Comparison of ENCODE assay signal across 9 cellular contexts in the genomic region with DNA sequence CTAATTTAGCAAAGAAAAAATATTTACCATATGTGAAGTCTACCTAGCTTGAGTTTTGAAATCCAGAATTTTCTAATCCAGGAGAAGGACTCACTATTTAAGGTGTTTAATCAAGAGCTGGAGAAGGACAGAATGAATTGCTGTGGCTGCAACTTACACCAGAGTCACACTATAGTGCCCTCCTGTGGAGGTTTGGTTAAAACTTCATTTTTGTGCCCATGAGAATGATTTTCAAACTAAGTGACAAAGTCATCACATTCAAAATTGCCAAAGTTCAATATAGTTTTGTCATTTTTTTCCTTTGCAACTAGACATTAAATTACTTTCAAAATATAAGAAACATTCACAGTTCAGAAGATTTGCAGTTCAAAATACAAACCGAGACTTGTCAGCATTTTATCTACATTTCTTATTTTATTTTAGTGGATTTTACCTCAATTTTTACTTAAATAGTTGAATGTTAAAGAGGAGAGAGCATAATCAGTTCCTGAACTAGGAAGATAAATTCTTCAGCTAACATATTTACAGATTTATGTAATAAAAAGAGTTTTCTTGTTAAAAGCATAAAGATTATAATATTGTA.
DNase-seq lines count a peak whose midpoint lies in the region; ATAC-seq and TF ChIP-seq lines count a peak whose summit lies in the region.
"Had no signal": no experiment of that assay in that cellular context is flagged by ENCODE, and none has a peak within 500 bp of the region (broad histone marks: within the 10 kb centered on the region; RNA-seq: fewer than 3 reads in every experiment).

No MANE protein-coding gene starts in this region.

- no peaks in the 10 kb centered on the region for H3K9me3 Mint-ChIP-seq in stimulated activated naive CD8-positive, alpha-beta T cell treated with anti-CD3 and anti-CD28 coated beads, Interleukin-15, amount 100 ng/mL, for 72 hours
- H3K9me3 Mint-ChIP-seq: stimulated activated naive CD8-positive, alpha-beta T cell treated with anti-CD3 and anti-CD28 coated beads, Interleukin-15, Interleukin-2, amounts not matched to agents 100 ng/mL and 50 ng/mL, for 24 hours had no signal

- H3K4me3 Mint-ChIP-seq in stimulated activated naive CD8-positive, alpha-beta T cell treated with anti-CD3 and anti-CD28 coated beads, Interleukin-15, amount 100 ng/mL, for 72 hours, result no peak overlapping the region
- H3K4me3 Mint-ChIP-seq: stimulated activated naive CD8-positive, alpha-beta T cell treated with anti-CD3 and anti-CD28 coated beads, Interleukin-15, Interleukin-2, amounts not matched to agents 100 ng/mL and 50 ng/mL, for 24 hours had no signal

- no peaks in the 10 kb centered on the region for H3K27me3 ChIP-seq in WERI-Rb-1 (ENCODE audit: insufficient read depth, low read depth, severe bottlenecking)

- no peak for ATAC-seq in stimulated activated naive CD8-positive, alpha-beta T cell treated with anti-CD3 and anti-CD28 coated beads, Interleukin-15, Interleukin-2, amounts not matched to agents 100 U/mL and 50 U/mL, for 24 hours
- no peak for ATAC-seq in stimulated activated naive CD8-positive, alpha-beta T cell treated with anti-CD3 and anti-CD28 coated beads, Interleukin-15, amount 100 ng/mL, for 72 hours

- TF ChIP-seq CTCF in WERI-Rb-1 (IDR thresholded peaks at IDR 0.05; ENCODE audit: low read depth, low read length), result peak; percentile 52

- no peak overlapping the region for H3K4me3 ChIP-seq in WERI-Rb-1 (ENCODE audit: low read depth, low read length)

- H3K27me3 Mint-ChIP-seq in stimulated activated naive CD8-positive, alpha-beta T cell treated with anti-CD3 and anti-CD28 coated beads, Interleukin-15, amount 100 ng/mL, for 72 hours, result peaks cover 52% of the 10 kb centered on the region

- no peaks in the 10 kb centered on the region for H3K36me3 ChIP-seq in WERI-Rb-1

- H3K27ac ChIP-seq in WERI-Rb-1, result no peak overlapping the region

- no peak overlapping the region for H3K27ac Mint-ChIP-seq in stimulated activated naive CD8-positive, alpha-beta T cell treated with anti-CD3 and anti-CD28 coated beads, Interleukin-15, amount 100 ng/mL, for 72 hours
- H3K27ac Mint-ChIP-seq: stimulated activated naive CD8-positive, alpha-beta T cell treated with anti-CD3 and anti-CD28 coated beads, Interleukin-15, Interleukin-2, amounts not matched to agents 100 ng/mL and 50 ng/mL, for 24 hours had no signal

- no peaks in the 10 kb centered on the region for H3K4me1 Mint-ChIP-seq in stimulated activated naive CD8-positive, alpha-beta T cell treated with anti-CD3 and anti-CD28 coated beads, Interleukin-15, amount 100 ng/mL, for 72 hours

- peak; percentile 12 for DNase-seq in stimulated activated naive CD8-positive, alpha-beta T cell treated with anti-CD3 and anti-CD28 coated beads, Interleukin-15, Interleukin-2, amounts not matched to agents 100 U/mL and 50 U/mL, for 24 hours
- DNase-seq in stimulated activated naive CD8-positive, alpha-beta T cell treated with anti-CD3 and anti-CD28 coated beads, Interleukin-15, amount 100 ng/mL, for 72 hours, result no peak
- peak; percentile 65 for DNase-seq in M059J (ENCODE audit: low read depth)
- peak; percentile 41 for DNase-seq in WERI-Rb-1
- DNase-seq in hepatic stellate cell (ENCODE audit: low spot score), result peak; percentile 7
- peak; percentile 47 for DNase-seq in stromal cell of bone marrow (ENCODE audit: low read depth)
- no peak for DNase-seq in activated CD4-positive, CD25-positive, alpha-beta regulatory T cell treated with anti-CD3 and anti-CD28 coated beads, Interleukin-2, amount 50 U/mL, for 72 hours
- DNase-seq in UCSD-AML1 (lab: John Stamatoyannopoulos, UW; ENCODE audit: unreplicated experiment), result no peak

- no peaks in the 10 kb centered on the region for H3K9me3 ChIP-seq in WERI-Rb-1 (ENCODE audit: severe bottlenecking)

Comparison
In these comparisons a context has a peak if more than half of its experiments do, and no peak if none do; other contexts are left out.
1. DNase-seq: peak in stimulated activated naive CD8-positive, alpha-beta T cell treated with anti-CD3 and anti-CD28 coated beads, Interleukin-15, Interleukin-2, amounts not matched to agents 100 U/mL and 50 U/mL, for 24 hours (single experiment), M059J (single experiment), WERI-Rb-1 (single experiment), hepatic stellate cell (single experiment) and stromal cell of bone marrow (single experiment); none in stimulated activated naive CD8-positive, alpha-beta T cell treated with anti-CD3 and anti-CD28 coated beads, Interleukin-15, amount 100 ng/mL, for 72 hours (0 of 2), activated CD4-positive, CD25-positive, alpha-beta regulatory T cell treated with anti-CD3 and anti-CD28 coated beads, Interleukin-2, amount 50 U/mL, for 72 hours (single experiment) and UCSD-AML1 (single experiment).